Comparison of ENCODE assay signal across 8 cellular contexts in genomic region chr19:53554804-53555203, GRCh38. TPM values are rescaled to one million over a fixed set of nuclear protein-coding genes. Genes with fewer than 3 reads are reported as not detected.
DNase-seq lines count a peak whose midpoint lies in the region; ATAC-seq, FAIRE-seq and TF ChIP-seq lines count a peak whose summit lies in the region.

No MANE protein-coding gene starts in this region.

- TF ChIP-seq CTCF in HEK293 (tag by site-specific recombination; IDR thresholded peaks at IDR 0.05) (no peak), heart left ventricle (IDR thresholded peaks at IDR 0.05) (no peak)
- no peak for TF ChIP-seq CTCF in activated CD8-positive, alpha-beta T cell treated with anti-CD3 and anti-CD28 coated beads for 36 hours (IDR thresholded peaks at IDR 0.05)

- H3K27me3 Mint-ChIP-seq in activated CD8-positive, alpha-beta T cell treated with anti-CD3 and anti-CD28 coated beads for 36 hours, result no peaks in the 10 kb centered on the region
- no peaks in the 10 kb centered on the region for H3K27me3 Mint-ChIP-seq in stimulated activated memory B cell treated with anti-CD40 and anti-IgM and Interleukin-4, amounts not matched to agents 10 μg/mL and 1 μg/mL and 100 μg/mL, for 72 hours

- CTCF ChIA-PET in HEK293 (lab: Yijun Ruan, JAX), result interaction anchor here (1.0 to 1.1 kb wide), 2 partner anchors 45 kb away, joined by 3 to 5 read pairs; no protein-coding TSS in a partner anchor
- CTCF ChIA-PET in activated CD8-positive, alpha-beta T cell treated with anti-CD3 and anti-CD28 coated beads for 36 hours (lab: Charles Lee), result no interaction called here

- intact Hi-C loops in activated CD8-positive, alpha-beta T cell treated with anti-CD3 and anti-CD28 coated beads for 36 hours (cut with micrococcal nuclease), result no loop called here
- intact Hi-C loops in heart left ventricle (cut with DNase I), result no loop called here

- H3K36me3 Mint-ChIP-seq in activated CD8-positive, alpha-beta T cell treated with anti-CD3 and anti-CD28 coated beads for 36 hours (ENCODE audit: low read depth), result peaks cover 63% of the 10 kb centered on the region
- H3K36me3 Mint-ChIP-seq in stimulated activated memory B cell treated with anti-CD40 and anti-IgM and Interleukin-4, amounts not matched to agents 10 μg/mL and 1 μg/mL and 100 μg/mL, for 72 hours, result peaks cover 42% of the 10 kb centered on the region

- no peak for FAIRE-seq in frontal cortex (lab: Jason Lieb, UNC)

- ATAC-seq in activated CD8-positive, alpha-beta T cell treated with anti-CD3 and anti-CD28 coated beads for 36 hours, result peak; percentile 9
- ATAC-seq in heart left ventricle (peak in 2 of 4 donors; percentile 29 to 35), GM18858 (IDR thresholded peaks at IDR 0.05; ENCODE audit: unreplicated experiment) (no peak)
- peak; percentile 32 for ATAC-seq in stimulated activated memory B cell treated with anti-CD40 and anti-IgM and Interleukin-4, amounts not matched to agents 10 μg/mL and 1 μg/mL and 100 μg/mL, for 72 hours

- peaks cover 24% of the 10 kb centered on the region for H3K4me1 Mint-ChIP-seq in activated CD8-positive, alpha-beta T cell treated with anti-CD3 and anti-CD28 coated beads for 36 hours (ENCODE audit: low read depth)
- peaks cover 8% of the 10 kb centered on the region for H3K4me1 Mint-ChIP-seq in stimulated activated memory B cell treated with anti-CD40 and anti-IgM and Interleukin-4, amounts not matched to agents 10 μg/mL and 1 μg/mL and 100 μg/mL, for 72 hours

- DNase-seq in activated CD8-positive, alpha-beta T cell treated with anti-CD3 and anti-CD28 coated beads for 36 hours, result no peak
- DNase-seq in heart left ventricle (no peak), frontal cortex (ENCODE audit: low spot score in 2 of 2) (no peak), NCI-H146 treated with DMSO at 0.1 percent for 48 hours (lab: John Stamatoyannopoulos, UW; ENCODE audit: unreplicated experiment) (no peak), hepatic stellate cell (ENCODE audit: low spot score) (no peak)

- POLR2A ChIA-PET in HEK293 (lab: Yijun Ruan, JAX), result interaction anchor here (0.6 kb wide), 1 partner anchor 1277 kb away, joined by 4 read pairs; no protein-coding TSS in a partner anchor
- POLR2A ChIA-PET in activated CD8-positive, alpha-beta T cell treated with anti-CD3 and anti-CD28 coated beads for 36 hours (lab: Charles Lee), result interaction anchor here (0.6 to 1.1 kb wide), 2 partner anchors 17 to 19 kb away, joined by 3 to 6 read pairs; no protein-coding TSS in a partner anchor

- H3K4me3 Mint-ChIP-seq in activated CD8-positive, alpha-beta T cell treated with anti-CD3 and anti-CD28 coated beads for 36 hours, result peak overlapping the region; percentile 95
- H3K4me3 Mint-ChIP-seq in stimulated activated memory B cell treated with anti-CD40 and anti-IgM and Interleukin-4, amounts not matched to agents 10 μg/mL and 1 μg/mL and 100 μg/mL, for 72 hours, result peak overlapping the region; percentile 92

- H3K9me3 ChIP-seq in HEK293 (ENCODE audit: control insufficient read depth, insufficient read depth, low read depth, low read length), result no peaks in the 10 kb centered on the region
- no peaks in the 10 kb centered on the region for H3K9me3 ChIP-seq in heart left ventricle

- H3K27me3 ChIP-seq in heart left ventricle, result no peaks in the 10 kb centered on the region

- peaks cover 32 to 35% of the 10 kb centered on the region in 2 experiments for H3K36me3 ChIP-seq in HEK293 (ENCODE audit: control insufficient read depth in 2 of 2, insufficient read depth in 1 of 2, low read length in 2 of 2)
- peaks cover 0 to 25% (median 4%) of the 10 kb centered on the region in 9 donors for H3K36me3 ChIP-seq in heart left ventricle

- H3K27ac ChIP-seq in HEK293 (ENCODE audit: extremely low read depth, low read depth, low read length) (peak overlapping the region; percentile 52; the same call in 1 of the 2 replicates), heart left ventricle (peak overlapping the region; percentile 63 to 91 (median 86))

- TF ChIP-seq POLR2A in heart left ventricle (IDR thresholded peaks at IDR 0.05), result no peak

- H3K9me3 Mint-ChIP-seq in activated CD8-positive, alpha-beta T cell treated with anti-CD3 and anti-CD28 coated beads for 36 hours, result no peaks in the 10 kb centered on the region
- H3K9me3 Mint-ChIP-seq in stimulated activated memory B cell treated with anti-CD40 and anti-IgM and Interleukin-4, amounts not matched to agents 10 μg/mL and 1 μg/mL and 100 μg/mL, for 72 hours, result peaks cover 7% of the 10 kb centered on the region

- peak overlapping the region; percentile 98 for H3K27ac Mint-ChIP-seq in activated CD8-positive, alpha-beta T cell treated with anti-CD3 and anti-CD28 coated beads for 36 hours
- peak overlapping the region; percentile 96 for H3K27ac Mint-ChIP-seq in stimulated activated memory B cell treated with anti-CD40 and anti-IgM and Interleukin-4, amounts not matched to agents 10 μg/mL and 1 μg/mL and 100 μg/mL, for 72 hours

- peak overlapping the region; percentile 58 for H3K4me3 ChIP-seq in HEK293 (ENCODE audit: low read depth, low read length)
- H3K4me3 ChIP-seq in heart left ventricle, result peak overlapping the region; percentile 45 to 87 (median 66)

- 53 to 81% (median 64%) methylated on average over 21 to 24 of the region's 24 CpGs for WGBS in heart left ventricle, 4 donors

- H3K4me1 ChIP-seq in HEK293 (ENCODE audit: control insufficient read depth, insufficient read depth, low read length), result no peaks in the 10 kb centered on the region; the same call in 1 of the 2 replicates
- peaks cover 0 to 10% (median 0%) of the 10 kb centered on the region in 12 donors for H3K4me1 ChIP-seq in heart left ventricle

TF ChIP-seq in HEK293, 187 proteins besides CTCF, POLR2A, EP300 and RAD21 (continues in another document):
- TF ChIP-seq ZBTB49 (tag by site-specific recombination; IDR thresholded peaks at IDR 0.05; ENCODE audit: low read depth) (no peak), ZNF548 (tag by site-specific recombination; IDR thresholded peaks at IDR 0.05) (no peak), ZEB2 (tag by site-specific recombination; IDR thresholded peaks at IDR 0.05) (0 out of 2 replicates have a peak, but pooled peaks have one; percentile 5), ZNF280D (tag by site-specific recombination; IDR thresholded peaks at IDR 0.05) (no peak), MZF1 (tag by site-specific recombination; IDR thresholded peaks at IDR 0.05; ENCODE audit: borderline replicate concordance) (no peak), ZNF488 (tag by site-specific recombination; IDR thresholded peaks at IDR 0.05) (no peak)

RNA-seq across cellular contexts. Expression of gene ZNF331, which starts 16.9 kb away (rescaled TPM):
- total RNA-seq in activated CD8-positive, alpha-beta T cell treated with anti-CD3 and anti-CD28 coated beads for 36 hours, result 10 to 100 TPM; 34.8 to 36.4 TPM
- 10 to 100 TPM in 6 of 9 donors, 1 to 10 TPM in 3; 7.6 to 25.8 (median 12.3) TPM for total RNA-seq in heart left ventricle
- 1 to 10 TPM; 8.0 to 9.0 TPM for polyA plus RNA-seq in heart left ventricle
- total RNA-seq in frontal cortex, result 14.7 TPM
